In the genomic region with DNA sequence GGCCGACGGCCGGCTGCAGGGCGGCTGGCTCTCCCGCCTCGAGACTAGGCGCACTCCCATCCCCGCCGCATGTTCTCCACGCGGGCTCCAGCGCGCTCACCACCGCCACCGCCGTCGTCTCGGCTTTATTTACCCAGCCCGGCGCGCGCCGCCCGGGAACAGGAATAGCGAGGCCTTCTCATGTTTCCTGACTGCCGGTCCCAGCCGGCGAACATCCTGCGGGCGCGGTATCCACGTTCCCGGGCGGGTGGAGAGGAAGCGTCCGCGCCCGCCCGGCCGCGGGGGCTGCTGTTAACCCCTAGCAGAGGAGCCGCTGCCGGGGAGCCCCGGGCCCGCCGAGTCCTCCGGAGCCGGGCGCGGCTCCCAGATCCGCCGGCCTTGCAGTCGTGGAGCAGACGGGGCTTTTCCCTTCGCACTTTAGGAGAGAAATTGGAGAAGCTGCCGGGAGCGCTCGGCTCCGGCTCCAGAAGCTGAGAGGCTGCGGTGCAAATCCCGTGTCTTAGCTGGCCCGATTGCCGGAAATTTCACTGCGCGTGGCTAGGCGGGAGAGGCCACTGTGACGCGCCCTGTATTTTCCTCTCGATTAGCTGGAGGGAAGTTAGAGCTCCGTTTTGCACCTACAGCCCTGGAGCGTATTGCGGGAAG, we compare ENCODE assay signal across 8 cellular contexts. TPM values are rescaled to one million over a fixed set of nuclear protein-coding genes. Genes with fewer than 3 reads are reported as not detected.
DNase-seq lines count a peak whose midpoint lies in the region; ATAC-seq and TF ChIP-seq lines count a peak whose summit lies in the region.

A gene with protein sequence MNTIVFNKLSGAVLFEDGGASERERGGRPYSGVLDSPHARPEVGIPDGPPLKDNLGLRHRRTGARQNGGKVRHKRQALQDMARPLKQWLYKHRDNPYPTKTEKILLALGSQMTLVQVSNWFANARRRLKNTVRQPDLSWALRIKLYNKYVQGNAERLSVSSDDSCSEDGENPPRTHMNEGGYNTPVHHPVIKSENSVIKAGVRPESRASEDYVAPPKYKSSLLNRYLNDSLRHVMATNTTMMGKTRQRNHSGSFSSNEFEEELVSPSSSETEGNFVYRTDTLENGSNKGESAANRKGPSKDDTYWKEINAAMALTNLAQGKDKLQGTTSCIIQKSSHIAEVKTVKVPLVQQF (minus strand): TSS at position 101 of the 645 bp plus-strand sequence. CDS start 2,404 bp downstream, outside the sequence.

- H3K9me3 ChIP-seq in AG04450 (ENCODE audit: control insufficient read depth, insufficient read depth, low read length) (peaks cover 9% of the 10 kb centered on the region; the same call in 1 of the 2 replicates), HUES48 (ENCODE audit: control insufficient read depth, insufficient read depth, low read length) (no peaks in the 10 kb centered on the region)

- no peak for ATAC-seq in left ventricle myocardium superior
- no peak for ATAC-seq in HG02610 (IDR thresholded peaks at IDR 0.05; ENCODE audit: unreplicated experiment)
- no peak for ATAC-seq in GM21515 (IDR thresholded peaks at IDR 0.05; ENCODE audit: unreplicated experiment)

- H3K4me3 ChIP-seq in AG04450 (ENCODE audit: low read depth, low read length) (peak within 1 kb of the TSS; percentile 44), HUES48 (ENCODE audit: low read depth, low read length) (peak within 1 kb of the TSS; percentile 78), rectal smooth muscle tissue (ENCODE audit: low read length) (peak within 1 kb of the TSS; percentile 59)

- no peak for DNase-seq in AG04450 (ENCODE audit: low read depth, low spot score)
- DNase-seq in activated gamma-delta T cell (lab: John Stamatoyannopoulos, UW): peak; percentile 19
- DNase-seq in left ventricle myocardium superior: peak; percentile 48
- no peak for DNase-seq in cerebellar nuclear complex (lab: John Stamatoyannopoulos, UW)

- H3K36me3 ChIP-seq in HUES48 (ENCODE audit: control insufficient read depth, insufficient read depth, low read length) (no peaks in the 10 kb centered on the region), rectal smooth muscle tissue (ENCODE audit: control insufficient read depth, insufficient read depth, low read length) (no peaks in the 10 kb centered on the region)

- intact Hi-C loops in left ventricle myocardium superior (cut with micrococcal nuclease): no loop called here

- H3K9ac ChIP-seq in HUES48 (ENCODE audit: low read depth, low read length) (no peak within 1 kb of the TSS), rectal smooth muscle tissue (ENCODE audit: low read length) (no peak within 1 kb of the TSS)

- CTCF ChIA-PET in AG04450 (lab: Charles Lee): interaction anchor here (1.6 kb wide), 1 partner anchor 495 kb away, joined by 6 read pairs; no protein-coding TSS in a partner anchor

- POLR2A ChIA-PET in AG04450 (lab: Yijun Ruan, JAX): interaction anchor here (0.6 kb wide), 1 partner anchor 379 kb away, joined by 3 read pairs; no protein-coding TSS in a partner anchor

- peaks cover 26% of the 10 kb centered on the region for H3K4me1 ChIP-seq in HUES48 (ENCODE audit: control insufficient read depth, insufficient read depth, low read length)
- peaks cover 5% of the 10 kb centered on the region for H3K4me1 ChIP-seq in rectal smooth muscle tissue (ENCODE audit: control insufficient read depth, insufficient read depth, low read length)

- no peak within 1 kb of the TSS for H3K27ac ChIP-seq in AG04450 (ENCODE audit: low read depth, low read length)
- H3K27ac ChIP-seq in HUES48 (ENCODE audit: low read depth, low read length): no peak within 1 kb of the TSS
- no peak within 1 kb of the TSS for H3K27ac ChIP-seq in rectal smooth muscle tissue (ENCODE audit: low read depth, low read length)

- no peak for TF ChIP-seq CTCF in AG04450 (IDR thresholded peaks at IDR 0.05; ENCODE audit: low read depth, low read length)

- H3K27me3 ChIP-seq in AG04450 (ENCODE audit: control insufficient read depth, insufficient read depth, low read length) (peaks cover 71% of the 10 kb centered on the region), HUES48 (ENCODE audit: control insufficient read depth, insufficient read depth, low read length) (peaks cover 99% of the 10 kb centered on the region), rectal smooth muscle tissue (ENCODE audit: control insufficient read depth, insufficient read depth, low read length) (peaks cover 34% of the 10 kb centered on the region)

RNA-seq across cellular contexts. Expression of the gene that starts here (rescaled TPM):
- polyA plus RNA-seq in AG04450 (2011; rRNA removed): 0.76 and 0.87 TPM in 2 replicates
- polyA minus RNA-seq in AG04450 (2011; rRNA and poly(A)+ RNA removed): 0.51 and 1.2 TPM in 2 replicates
- 0.15 TPM for total RNA-seq in left ventricle myocardium superior

Comparison
In these comparisons a context has a peak if more than half of its experiments do, and no peak if none do; other contexts are left out.
1. Peak in DNase-seq in left ventricle myocardium superior; RNA of the gene not detected or under 1 TPM.